In the genomic region with DNA sequence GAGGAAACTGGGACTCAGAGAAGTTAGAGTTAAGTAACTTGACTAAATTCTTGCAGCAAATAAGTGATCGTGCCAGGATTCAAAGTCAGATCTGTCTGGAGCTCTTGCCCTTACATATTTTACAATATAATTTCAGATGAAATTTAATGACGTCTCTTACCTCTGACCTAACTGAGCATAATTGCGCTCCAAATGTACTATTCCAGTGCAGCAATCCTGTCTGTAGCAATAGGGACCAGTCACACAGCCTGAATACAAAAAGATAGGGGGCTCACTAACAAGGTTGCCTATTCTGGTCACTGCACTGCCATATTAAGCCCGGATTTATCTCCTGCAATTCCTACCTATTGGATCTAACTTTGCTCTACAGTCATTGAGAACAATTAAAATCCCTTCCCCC, we compare ENCODE assay signal across 30 cellular contexts.
"Had no signal": no experiment of that assay in that cellular context is flagged by ENCODE, and none has a peak within 500 bp of the region (broad histone marks: within the 10 kb centered on the region; RNA-seq: fewer than 3 reads in every experiment).

No MANE protein-coding gene starts in this region.

- H3K27ac ChIP-seq: brain microvascular endothelial cell, coronary artery, esophagus muscularis mucosa, WERI-Rb-1 had no signal

- H3K27me3 ChIP-seq: brain microvascular endothelial cell, dorsolateral prefrontal cortex, esophagus muscularis mucosa had no signal

- H3K9me3 ChIP-seq: esophagus muscularis mucosa had no signal

- FAIRE-seq: astrocyte, bronchial epithelial cell had no signal

- DNase-seq: activated B cell treated with CpG ODN at 0.5 μM for 24 hours; activated CD4-positive, alpha-beta memory T cell treated with anti-CD3 and anti-CD28 coated beads for 36 hours; activated CD4-positive, alpha-beta T cell treated with anti-CD3 and anti-CD28 coated beads for 36 hours; activated CD4-positive, alpha-beta T cell treated with anti-CD3 and anti-CD28 coated beads, Interleukin-2, amount 10 ng/mL, durations not matched to agents 24 days and 14 days; activated CD8-positive, alpha-beta memory T cell treated with anti-CD3 and anti-CD28 coated beads, Interleukin-2, amount 10 ng/mL, durations not matched to agents 7 days and 5 days; activated CD8-positive, alpha-beta memory T cell treated with anti-CD3 and anti-CD28 coated beads, Interleukin-2, amount 50 U/mL, for 4 hours; activated CD8-positive, alpha-beta T cell treated with anti-CD3 and anti-CD28 coated beads, Interleukin-2, amount 10 ng/mL, durations not matched to agents 7 days and 5 days; activated effector memory CD4-positive, alpha-beta T cell treated with anti-CD3 and anti-CD28 coated beads, Interleukin-2, amount 50 U/mL, for 16 hours; activated naive CD4-positive, alpha-beta T cell treated with anti-CD3 and anti-CD28 coated beads for 36 hours; activated naive CD8-positive, alpha-beta T cell treated with anti-CD3 and anti-CD28 coated beads for 36 hours; activated naive CD8-positive, alpha-beta T cell treated with anti-CD3 and anti-CD28 coated beads, Interleukin-2, amount 50 U/mL, for 24 hours; activated T-cell treated with anti-CD3 and anti-CD28 coated beads, Interleukin-2, amount 50 U/mL, for 1 hour; activated T-cell treated with anti-CD3 and anti-CD28 coated beads, Interleukin-2, amount 50 U/mL, for 48 hours; anterior cingulate cortex; brain microvascular endothelial cell; dorsolateral prefrontal cortex; effector memory CD4-positive, alpha-beta T cell; endodermal cell; erythroblast; foreskin melanocyte; head of caudate nucleus; T-helper 1 cell; T-helper 17 cell; T1000; WERI-Rb-1 had no signal

- H3K36me3 ChIP-seq: brain microvascular endothelial cell, esophagus muscularis mucosa, WERI-Rb-1 had no signal

- ATAC-seq: activated CD4-positive, alpha-beta T cell treated with anti-CD3 and anti-CD28 coated beads for 36 hours; activated CD4-positive, CD25-positive, alpha-beta regulatory T cell treated with anti-CD3 and anti-CD28 coated beads, Interleukin-2, amount 50 U/mL, for 24 hours; activated CD8-positive, alpha-beta memory T cell treated with anti-CD3 and anti-CD28 coated beads, Interleukin-2, amount 10 ng/mL, durations not matched to agents 7 days and 5 days; activated CD8-positive, alpha-beta T cell treated with anti-CD3 and anti-CD28 coated beads, Interleukin-2, amount 10 ng/mL, durations not matched to agents 7 days and 5 days; activated naive CD8-positive, alpha-beta T cell treated with anti-CD3 and anti-CD28 coated beads, Interleukin-2, amount 50 U/mL, for 24 hours; T-helper 17 cell had no signal

- H3K4me3 ChIP-seq: coronary artery, dorsolateral prefrontal cortex, esophagus muscularis mucosa had no signal
